15 cellular contexts compared by ENCODE assay signal in the genomic region with DNA sequence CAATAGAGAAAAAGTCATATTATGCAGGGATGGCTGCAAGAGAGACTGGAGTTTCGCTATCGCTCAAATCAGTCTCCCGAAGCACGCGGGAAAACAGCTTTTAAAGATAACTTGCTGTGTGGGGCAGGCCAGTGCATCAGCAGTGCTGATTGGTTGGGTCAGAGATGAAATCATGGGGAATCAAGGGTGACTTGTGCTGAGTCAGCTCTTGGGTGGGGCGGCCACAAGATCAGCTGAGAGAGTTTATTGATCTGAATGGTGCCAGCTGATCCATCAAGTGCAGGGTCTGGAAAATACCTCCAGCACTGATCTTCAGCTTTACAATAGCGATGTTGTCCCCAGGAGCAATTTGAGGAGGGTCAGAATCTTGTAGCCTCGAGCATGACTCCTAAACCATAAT.
"Had no signal": no experiment of that assay in that cellular context is flagged by ENCODE, and none has a peak within 500 bp of the region (broad histone marks: within the 10 kb centered on the region; RNA-seq: fewer than 3 reads in every experiment).

No MANE protein-coding gene starts in this region.

- ATAC-seq: esophagus mucosa; naive thymus-derived CD8-positive, alpha-beta T cell; right cardiac atrium had no signal

- DNase-seq: effector memory CD4-positive, alpha-beta T cell; kidney glomerular epithelial cell; naive thymus-derived CD8-positive, alpha-beta T cell; nucleus accumbens; ovary; right cardiac atrium; stimulated activated CD4-positive, alpha-beta T cell treated with anti-CD3 and anti-CD28 coated beads, Interleukin-2, amount 100 ng/mL, for 48 hours; stimulated activated naive CD4-positive, alpha-beta T cell treated with Interleukin-2 at 50 U/mL for 16 hours; trophoblast cell had no signal

- H3K9me3 Mint-ChIP-seq: neural crest cell had no signal

- H3K27ac Mint-ChIP-seq: naive thymus-derived CD8-positive, alpha-beta T cell; progenitor cell of endocrine pancreas had no signal

- FAIRE-seq: endometrium, frontal cortex had no signal

- H3K4me3 ChIP-seq: ovary, smooth muscle cell had no signal

- H3K27me3 ChIP-seq: ovary had no signal

- H3K36me3 Mint-ChIP-seq: naive thymus-derived CD8-positive, alpha-beta T cell had no signal

- H3K4me1 Mint-ChIP-seq: naive thymus-derived CD8-positive, alpha-beta T cell; neural crest cell had no signal

- H3K4me3 Mint-ChIP-seq: naive thymus-derived CD8-positive, alpha-beta T cell; neural crest cell had no signal

- H3K4me2 ChIP-seq: smooth muscle cell had no signal

- H3K27ac ChIP-seq: ovary had no signal

- H3K36me3 ChIP-seq: ovary had no signal
